Comparison of ENCODE assay signal across 15 cellular contexts in the genomic region with DNA sequence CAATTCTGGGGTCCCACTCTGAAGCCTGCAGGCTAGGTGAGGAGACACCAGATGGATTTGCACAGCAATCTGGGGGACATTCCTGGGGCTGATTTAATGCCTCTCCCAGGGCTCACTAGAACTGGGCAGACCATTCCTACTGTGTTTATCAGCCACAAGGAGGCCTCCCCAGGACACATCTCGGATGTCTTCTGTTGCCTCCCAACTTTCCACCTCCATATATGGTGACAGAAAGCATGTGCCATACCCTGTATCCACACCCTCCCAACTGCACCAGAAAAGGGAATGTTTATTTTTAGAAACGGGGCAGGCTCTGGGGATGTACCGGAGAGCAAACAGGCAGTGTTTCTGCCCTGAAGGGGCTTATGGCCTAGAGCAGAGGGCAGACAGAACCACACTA.
DNase-seq lines count a peak whose midpoint lies in the region; ATAC-seq, FAIRE-seq and TF ChIP-seq lines count a peak whose summit lies in the region.
"Had no signal": no experiment of that assay in that cellular context is flagged by ENCODE, and none has a peak within 500 bp of the region (broad histone marks: within the 10 kb centered on the region; RNA-seq: fewer than 3 reads in every experiment).

No MANE protein-coding gene starts in this region.

- no peaks in the 10 kb centered on the region for H3K36me3 Mint-ChIP-seq in HFFc6 (ENCODE audit: low read depth)
- H3K36me3 Mint-ChIP-seq in naive thymus-derived CD8-positive, alpha-beta T cell, result no peaks in the 10 kb centered on the region

- H3K4me3 ChIP-seq in GM12878, result no peak overlapping the region
- H3K4me3 ChIP-seq in tibial artery, result no peak overlapping the region
- H3K4me3 ChIP-seq: BLaER1 treated with 17β-estradiol and CSF1 and Interleukin-3, amounts not matched to agents 10 nM and 100 nM; MG63 had no signal

- H3K4me3 Mint-ChIP-seq in HFFc6, result no peak overlapping the region
- H3K4me3 Mint-ChIP-seq in naive thymus-derived CD8-positive, alpha-beta T cell, result no peak overlapping the region
- H3K4me3 Mint-ChIP-seq: activated T-cell treated with anti-CD3 and anti-CD28 coated beads, Interleukin-2, amount 50 U/mL, for 24 hours had no signal

- DNase-seq in HFFc6, result peak; percentile 11
- no peak for DNase-seq in GM12878 (ENCODE audit: low read depth, low spot score)
- DNase-seq in iPS-NIHi7 (ENCODE audit: extremely low spot score), result peak; percentile 20
- no peak for DNase-seq in tibial artery
- no peak for DNase-seq in medulla oblongata (ENCODE audit: extremely low spot score)
- DNase-seq in naive thymus-derived CD8-positive, alpha-beta T cell, result no peak
- DNase-seq: activated T-cell treated with anti-CD3 and anti-CD28 coated beads, Interleukin-2, amount 50 U/mL, for 24 hours; DMS53; kidney glomerular epithelial cell; MG63; NCI-H2029; NCI-H510A treated with DMSO at 0.1 percent for 48 hours had no signal

- TF ChIP-seq RAD21 in GM12878 (IDR thresholded peaks at IDR 0.05; ENCODE audit: insufficient read depth, low read depth, low read length), result no peak

- H3K4me1 Mint-ChIP-seq in HFFc6 (ENCODE audit: low read depth), result peaks cover 8% of the 10 kb centered on the region; the same call in 1 of the 2 replicates
- peaks cover 9 to 11% (median 11%) of the 10 kb centered on the region in 4 donors for H3K4me1 Mint-ChIP-seq in naive thymus-derived CD8-positive, alpha-beta T cell

- in situ Hi-C loops in GM12878 (cut with MboI), result no loop called here

- POLR2A ChIA-PET in GM12878 (lab: Charles Lee), result interaction anchor here (1.1 kb wide), 1 partner anchor 80 kb away, joined by 3 read pairs; no protein-coding TSS in a partner anchor
- POLR2A ChIA-PET in naive thymus-derived CD8-positive, alpha-beta T cell (lab: Charles Lee), result no interaction called here

- no peak overlapping the region for H3K27ac Mint-ChIP-seq in HFFc6
- H3K27ac Mint-ChIP-seq in naive thymus-derived CD8-positive, alpha-beta T cell, result peak overlapping the region in 1 of 10 donors; percentile 58

- H3K9me3 Mint-ChIP-seq in HFFc6, result no peaks in the 10 kb centered on the region
- H3K9me3 Mint-ChIP-seq in naive thymus-derived CD8-positive, alpha-beta T cell, result peaks cover 0 to 4% (median 0%) of the 10 kb centered on the region in 9 donors
- H3K9me3 Mint-ChIP-seq: activated T-cell treated with anti-CD3 and anti-CD28 coated beads, Interleukin-2, amount 50 U/mL, for 24 hours had no signal

- H3K79me2 ChIP-seq in GM12878 (ENCODE audit: control insufficient read depth, insufficient read depth, low read length), result no peaks in the 10 kb centered on the region

- 95% methylated on average over 3 of the region's 3 CpGs for WGBS in GM12878 (ENCODE audit: insufficient coverage, insufficient replicate concordance, low lambda C conversion rate, missing lambda C conversion rate)

- no peak overlapping the region for H3K9ac ChIP-seq in GM12878 (ENCODE audit: control insufficient read depth, insufficient read depth, low read length)
- H3K9ac ChIP-seq: BLaER1 treated with 17β-estradiol and CSF1 and Interleukin-3, amounts not matched to agents 10 nM and 100 nM had no signal

- H3K4me1 ChIP-seq in GM12878 (ENCODE audit: control insufficient read depth, insufficient read depth, low read length) (peaks cover 33% of the 10 kb centered on the region), tibial artery (peaks cover 4 to 22% (median 18%) of the 10 kb centered on the region in 4 donors)

- SMC1A ChIA-PET in GM12878 (lab: Charles Lee; ENCODE audit: uncharacterized antibody, unreplicated experiment), result interaction anchor here (1.1 to 1.5 kb wide), 4 partner anchors 9 to 81 kb away, joined by 3 read pairs; no protein-coding TSS in a partner anchor

- no peak overlapping the region; the same call in 1 of the 2 replicates for H3K4me2 ChIP-seq in GM12878 (ENCODE audit: control insufficient read depth, insufficient read depth)

- H3K9me3 ChIP-seq in GM12878 (replicated peaks; ENCODE audit: control insufficient read depth, insufficient read depth, low read length), result no peaks in the 10 kb centered on the region
- no peaks in the 10 kb centered on the region for H3K9me3 ChIP-seq in tibial artery
- H3K9me3 ChIP-seq: BLaER1 treated with 17β-estradiol and CSF1 and Interleukin-3, amounts not matched to agents 10 nM and 100 nM; MG63 had no signal

- RAD21 ChIA-PET in GM12878 (lab: Charles Lee; ENCODE audit: unreplicated experiment), result interaction anchor here (0.7 to 1.6 kb wide), 2 partner anchors 14 to 93 kb away, joined by 3 read pairs; no protein-coding TSS in a partner anchor

- no peak overlapping the region for H2AFZ ChIP-seq in GM12878 (ENCODE audit: control insufficient read depth, low read depth, low read length)

- H3K27ac ChIP-seq in GM12878 (ENCODE audit: control insufficient read depth, insufficient read depth) (peak overlapping the region; percentile 39), tibial artery (peak overlapping the region; percentile 59)
- H3K27ac ChIP-seq: BLaER1 treated with 17β-estradiol and CSF1 and Interleukin-3, amounts not matched to agents 10 nM and 100 nM had no signal

- H3K27me3 ChIP-seq in GM12878 (replicated peaks in 1 of 2; ENCODE audit: control insufficient read depth in 2 of 2, insufficient read depth in 2 of 2, low read length in 1 of 2) (no peaks in the 10 kb centered on the region), tibial artery (no peaks in the 10 kb centered on the region)
- H3K27me3 ChIP-seq: BLaER1 treated with 17β-estradiol and CSF1 and Interleukin-3, amounts not matched to agents 10 nM and 100 nM; MG63 had no signal

- peaks cover 21% of the 10 kb centered on the region for H3K27me3 Mint-ChIP-seq in HFFc6 (ENCODE audit: insufficient read depth)
- peaks cover 0 to 7% (median 3%) of the 10 kb centered on the region in 5 donors for H3K27me3 Mint-ChIP-seq in naive thymus-derived CD8-positive, alpha-beta T cell

- H4K20me1 ChIP-seq in GM12878 (ENCODE audit: control insufficient read depth, insufficient read depth), result no peaks in the 10 kb centered on the region
- H4K20me1 ChIP-seq: BLaER1 treated with 17β-estradiol and CSF1 and Interleukin-3, amounts not matched to agents 10 nM and 100 nM had no signal

- FAIRE-seq in GM12878 (lab: Jason Lieb, UNC), result no peak

- TF ChIP-seq EP300 in GM12878 (IDR thresholded peaks at IDR 0.05; ENCODE audit: borderline replicate concordance in 1 of 2, control insufficient read depth in 1 of 2, low read depth in 2 of 2, low read length in 2 of 2), result no peak

- intact Hi-C loops in GM12878 (cut with micrococcal nuclease; ENCODE audit: unreplicated experiment) (no loop called here), tibial artery (cut with DNase I; ENCODE audit: low total_unique reads) (no loop called here)

- no TSS peak for BruUV-seq in GM12878 (replicated peaks; lab: Mats Ljungman, UMichigan)

- TF ChIP-seq POLR2A in GM12878 (IDR thresholded peaks at IDR 0.05; ENCODE audit: low read depth, low read length), result no peak

- CTCF ChIA-PET in GM12878 (lab: Yijun Ruan, JAX), result interaction anchor here (1.3 to 3.2 kb wide), 3 partner anchors 14 to 134 kb away, joined by 4 to 19 read pairs (median 7); no protein-coding TSS in a partner anchor

- H3K36me3 ChIP-seq in GM12878 (ENCODE audit: control insufficient read depth in 2 of 2, insufficient read depth in 2 of 2, low read length in 1 of 2) (no peaks in the 10 kb centered on the region), tibial artery (no peaks in the 10 kb centered on the region)
- H3K36me3 ChIP-seq: BLaER1 treated with 17β-estradiol and CSF1 and Interleukin-3, amounts not matched to agents 10 nM and 100 nM; MG63 had no signal

- no peak for TF ChIP-seq CTCF in HFFc6 (IDR thresholded peaks at IDR 0.05)
- no peak for TF ChIP-seq CTCF in GM12878 (IDR thresholded peaks at IDR 0.05 in 2 of 3, conservative IDR thresholded peaks at IDR 0.05 in 1 of 3; ENCODE audit: control insufficient read depth in 2 of 3, extremely low read depth in 1 of 3, insufficient read depth in 1 of 3, low read depth in 3 of 3, low read length in 3 of 3)
- TF ChIP-seq CTCF in tibial artery (IDR thresholded peaks at IDR 0.05), result peak; percentile 16 to 23

- ATAC-seq in GM12878, result no peak; the same call in 2 of the 3 replicates
- no peak for ATAC-seq in GM21825 (IDR thresholded peaks at IDR 0.05; ENCODE audit: unreplicated experiment)
- ATAC-seq in naive thymus-derived CD8-positive, alpha-beta T cell, result no peak
- no peak for ATAC-seq in HG02588 (IDR thresholded peaks at IDR 0.05; ENCODE audit: unreplicated experiment)

TF ChIP-seq in GM12878, 131 proteins besides CTCF, POLR2A, EP300 and RAD21 (continues in another document):
- TF ChIP-seq, protein P1, sequence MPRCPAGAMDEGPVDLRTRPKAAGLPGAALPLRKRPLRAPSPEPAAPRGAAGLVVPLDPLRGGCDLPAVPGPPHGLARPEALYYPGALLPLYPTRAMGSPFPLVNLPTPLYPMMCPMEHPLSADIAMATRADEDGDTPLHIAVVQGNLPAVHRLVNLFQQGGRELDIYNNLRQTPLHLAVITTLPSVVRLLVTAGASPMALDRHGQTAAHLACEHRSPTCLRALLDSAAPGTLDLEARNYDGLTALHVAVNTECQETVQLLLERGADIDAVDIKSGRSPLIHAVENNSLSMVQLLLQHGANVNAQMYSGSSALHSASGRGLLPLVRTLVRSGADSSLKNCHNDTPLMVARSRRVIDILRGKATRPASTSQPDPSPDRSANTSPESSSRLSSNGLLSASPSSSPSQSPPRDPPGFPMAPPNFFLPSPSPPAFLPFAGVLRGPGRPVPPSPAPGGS (IDR thresholded peaks at IDR 0.05; ENCODE audit: borderline replicate concordance, insufficient read depth, low read depth, low read length, poor library complexity, severe bottlenecking), result no peak
- TF ChIP-seq ZNF274 (IDR thresholded peaks at IDR 0.05; ENCODE audit: insufficient read depth, insufficient read length), result no peak

Comparison
In these comparisons a context has a peak if more than half of its experiments do, and no peak if none do; other contexts are left out.
1. DNase-seq: peak in HFFc6 (single experiment) and iPS-NIHi7 (single experiment); none in GM12878 (single experiment), tibial artery (0 of 2), medulla oblongata (single experiment) and naive thymus-derived CD8-positive, alpha-beta T cell (0 of 10).
2. CTCF ChIP-seq: peak in tibial artery (2 of 2); none in HFFc6 (single experiment) and GM12878 (0 of 3).